2 cellular contexts compared by ENCODE assay signal in genomic region chr1:69499203-69499803, GRCh38.
TF ChIP-seq lines count a peak whose summit lies in the region.

No MANE protein-coding gene starts in this region.

TF ChIP-seq in GM23338, 12 proteins besides CTCF, POLR2A, EP300 and RAD21:
- TF ChIP-seq ZNF462 (CRISPR knock-in tag; IDR thresholded peaks at IDR 0.05) (no peak), ZNF331 (CRISPR knock-in tag; IDR thresholded peaks at IDR 0.05; ENCODE audit: low read depth) (no peak), ETS1 (IDR thresholded peaks at IDR 0.05) (no peak), EZH2phosphoT487 (IDR thresholded peaks at IDR 0.05; ENCODE audit: unreplicated experiment) (no peak), CREB1 (CRISPR knock-in tag; IDR thresholded peaks at IDR 0.05; ENCODE audit: low read depth) (no peak), STAT1 (IDR thresholded peaks at IDR 0.05; ENCODE audit: unreplicated experiment) (no peak), POLR2AphosphoS5 (IDR thresholded peaks at IDR 0.05; ENCODE audit: low read depth) (no peak), NANOG (IDR thresholded peaks at IDR 0.05; ENCODE audit: borderline replicate concordance) (no peak), ZNF114 (CRISPR knock-in tag; IDR thresholded peaks at IDR 0.05) (no peak), EZH2 (IDR thresholded peaks at IDR 0.05; ENCODE audit: low read depth, unreplicated experiment) (no peak), JUNB (IDR thresholded peaks at IDR 0.05; ENCODE audit: unreplicated experiment) (no peak)
- TF ChIP-seq, protein P1, sequence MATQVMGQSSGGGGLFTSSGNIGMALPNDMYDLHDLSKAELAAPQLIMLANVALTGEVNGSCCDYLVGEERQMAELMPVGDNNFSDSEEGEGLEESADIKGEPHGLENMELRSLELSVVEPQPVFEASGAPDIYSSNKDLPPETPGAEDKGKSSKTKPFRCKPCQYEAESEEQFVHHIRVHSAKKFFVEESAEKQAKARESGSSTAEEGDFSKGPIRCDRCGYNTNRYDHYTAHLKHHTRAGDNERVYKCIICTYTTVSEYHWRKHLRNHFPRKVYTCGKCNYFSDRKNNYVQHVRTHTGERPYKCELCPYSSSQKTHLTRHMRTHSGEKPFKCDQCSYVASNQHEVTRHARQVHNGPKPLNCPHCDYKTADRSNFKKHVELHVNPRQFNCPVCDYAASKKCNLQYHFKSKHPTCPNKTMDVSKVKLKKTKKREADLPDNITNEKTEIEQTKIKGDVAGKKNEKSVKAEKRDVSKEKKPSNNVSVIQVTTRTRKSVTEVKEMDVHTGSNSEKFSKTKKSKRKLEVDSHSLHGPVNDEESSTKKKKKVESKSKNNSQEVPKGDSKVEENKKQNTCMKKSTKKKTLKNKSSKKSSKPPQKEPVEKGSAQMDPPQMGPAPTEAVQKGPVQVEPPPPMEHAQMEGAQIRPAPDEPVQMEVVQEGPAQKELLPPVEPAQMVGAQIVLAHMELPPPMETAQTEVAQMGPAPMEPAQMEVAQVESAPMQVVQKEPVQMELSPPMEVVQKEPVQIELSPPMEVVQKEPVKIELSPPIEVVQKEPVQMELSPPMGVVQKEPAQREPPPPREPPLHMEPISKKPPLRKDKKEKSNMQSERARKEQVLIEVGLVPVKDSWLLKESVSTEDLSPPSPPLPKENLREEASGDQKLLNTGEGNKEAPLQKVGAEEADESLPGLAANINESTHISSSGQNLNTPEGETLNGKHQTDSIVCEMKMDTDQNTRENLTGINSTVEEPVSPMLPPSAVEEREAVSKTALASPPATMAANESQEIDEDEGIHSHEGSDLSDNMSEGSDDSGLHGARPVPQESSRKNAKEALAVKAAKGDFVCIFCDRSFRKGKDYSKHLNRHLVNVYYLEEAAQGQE (IDR thresholded peaks at IDR 0.05; ENCODE audit: unreplicated experiment): no peak
TF ChIP-seq in GM23338: peak in this region for 0.

TF ChIP-seq in K562, 482 proteins besides CTCF, POLR2A, EP300 and RAD21 (continued from another document):
- peak; percentile 42; the same call in 1 of the 2 replicates for TF ChIP-seq MAFK (IDR thresholded peaks at IDR 0.05; ENCODE audit: low read length)
- no peak for TF ChIP-seq RCOR1 (IDR thresholded peaks at IDR 0.05; ENCODE audit: borderline replicate concordance in 1 of 2, low read depth in 2 of 2, low read length in 2 of 2)
- TF ChIP-seq, protein P2, sequence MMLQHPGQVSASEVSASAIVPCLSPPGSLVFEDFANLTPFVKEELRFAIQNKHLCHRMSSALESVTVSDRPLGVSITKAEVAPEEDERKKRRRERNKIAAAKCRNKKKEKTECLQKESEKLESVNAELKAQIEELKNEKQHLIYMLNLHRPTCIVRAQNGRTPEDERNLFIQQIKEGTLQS (IDR thresholded peaks at IDR 0.05): 0 out of 2 replicates have a peak, but pooled peaks have one; percentile 10
- TF ChIP-seq, protein P2 (CRISPR knock-in tag; conservative IDR thresholded peaks at IDR 0.05): no peak
- TF ChIP-seq NFE2 (IDR thresholded peaks at IDR 0.05; ENCODE audit: low read depth): peak; percentile 79
- no peak for TF ChIP-seq HDAC1 (IDR thresholded peaks at IDR 0.05)
- no peak for TF ChIP-seq ZNF217 (CRISPR knock-in tag; IDR thresholded peaks at IDR 0.05)
- TF ChIP-seq COPS2 (conservative IDR thresholded peaks at IDR 0.05): no peak
- TF ChIP-seq ELF2 (CRISPR knock-in tag; IDR thresholded peaks at IDR 0.05): no peak
- peak; percentile 52; the same call in 1 of the 2 replicates for TF ChIP-seq ZNF316 (IDR thresholded peaks at IDR 0.05)
